Comparison of ENCODE assay signal across 1 cellular context in genomic region chr6:24504642-24505586, GRCh38.
TF ChIP-seq lines count a peak whose summit lies in the region.

No MANE protein-coding gene starts in this region.

TF ChIP-seq in HepG2, 621 proteins besides CTCF, POLR2A, EP300 and RAD21 (continued from another document and continues in another):
- TF ChIP-seq MLXIP (CRISPR knock-in tag; IDR thresholded peaks at IDR 0.05; ENCODE audit: borderline replicate concordance), result no peak
- TF ChIP-seq ELF3 (CRISPR knock-in tag; IDR thresholded peaks at IDR 0.05), result peak; percentile 94
- peak; percentile 76 for TF ChIP-seq ZBTB43 (CRISPR knock-in tag; conservative IDR thresholded peaks at IDR 0.05)
- TF ChIP-seq CBFB (CRISPR knock-in tag; IDR thresholded peaks at IDR 0.05), result no peak
- TF ChIP-seq ZZZ3 (CRISPR knock-in tag; IDR thresholded peaks at IDR 0.05; ENCODE audit: borderline replicate concordance), result no peak
- peak; percentile 43; the same call in 1 of the 2 replicates for TF ChIP-seq MIXL1 (CRISPR knock-in tag; IDR thresholded peaks at IDR 0.05)
- TF ChIP-seq ZNF800 (CRISPR knock-in tag; IDR thresholded peaks at IDR 0.05), result no peak
- peak; percentile 55; the same call in 1 of the 2 replicates for TF ChIP-seq TFAP4 (IDR thresholded peaks at IDR 0.05; ENCODE audit: borderline replicate concordance, low read depth)
- peak; percentile 84 for TF ChIP-seq KDM2A (CRISPR knock-in tag; IDR thresholded peaks at IDR 0.05; ENCODE audit: borderline replicate concordance, low read depth)
- TF ChIP-seq JUN (CRISPR knock-in tag; IDR thresholded peaks at IDR 0.05), result no peak
- TF ChIP-seq SOX6 (IDR thresholded peaks at IDR 0.05), result no peak
- peak; percentile 82 for TF ChIP-seq SOX6 (CRISPR knock-in tag; IDR thresholded peaks at IDR 0.05)
- TF ChIP-seq ZNF383 (CRISPR knock-in tag; IDR thresholded peaks at IDR 0.05; ENCODE audit: borderline replicate concordance), result no peak
- TF ChIP-seq ZNF292 (CRISPR knock-in tag; IDR thresholded peaks at IDR 0.05; ENCODE audit: borderline replicate concordance, low read depth), result peak; percentile 76; the same call in 1 of the 2 replicates
- no peak for TF ChIP-seq SP1 (IDR thresholded peaks at IDR 0.05)
- 0 out of 2 replicates have a peak, but pooled peaks have one; percentile 42 for TF ChIP-seq SP1 (CRISPR knock-in tag; IDR thresholded peaks at IDR 0.05)
- TF ChIP-seq SMAD9 (CRISPR knock-in tag; IDR thresholded peaks at IDR 0.05), result no peak
- no peak for TF ChIP-seq ZNF580 (CRISPR knock-in tag; IDR thresholded peaks at IDR 0.05; ENCODE audit: borderline replicate concordance, low read depth)
- TF ChIP-seq IRF9 (CRISPR knock-in tag; IDR thresholded peaks at IDR 0.05; ENCODE audit: borderline replicate concordance), result 0 out of 2 replicates have a peak, but pooled peaks have one; percentile 41
- TF ChIP-seq TMF1 (CRISPR knock-in tag; IDR thresholded peaks at IDR 0.05; ENCODE audit: low read depth), result no peak
- peak; percentile 85; the same call in 1 of the 2 replicates for TF ChIP-seq RELA (CRISPR knock-in tag; IDR thresholded peaks at IDR 0.05)
- no peak for TF ChIP-seq PBX2 (CRISPR knock-in tag; IDR thresholded peaks at IDR 0.05)
- peak; percentile 22; the same call in 1 of the 2 replicates for TF ChIP-seq TFDP2 (CRISPR knock-in tag; IDR thresholded peaks at IDR 0.05)
- TF ChIP-seq NFE2L2 (IDR thresholded peaks at IDR 0.05; ENCODE audit: low read length), result no peak
- peak; percentile 18; the same call in 1 of the 2 replicates for TF ChIP-seq ZFP37 (CRISPR knock-in tag; IDR thresholded peaks at IDR 0.05; ENCODE audit: borderline replicate concordance)
- TF ChIP-seq ZNF790 (CRISPR knock-in tag; IDR thresholded peaks at IDR 0.05; ENCODE audit: borderline replicate concordance), result peak; percentile 22; the same call in 1 of the 2 replicates
- TF ChIP-seq CSRNP1 (CRISPR knock-in tag; IDR thresholded peaks at IDR 0.05), result no peak; the same call in 1 of the 2 replicates
- TF ChIP-seq SATB2 (CRISPR knock-in tag; IDR thresholded peaks at IDR 0.05), result 0 out of 2 replicates have a peak, but pooled peaks have one; percentile 59
- 0 out of 2 replicates have a peak, but pooled peaks have one; percentile 72 for TF ChIP-seq STAT6 (CRISPR knock-in tag; IDR thresholded peaks at IDR 0.05; ENCODE audit: borderline replicate concordance)
- no peak for TF ChIP-seq TRIM22 (IDR thresholded peaks at IDR 0.05)
- TF ChIP-seq RXRA (CRISPR knock-in tag; IDR thresholded peaks at IDR 0.05), result peak; percentile 84
- TF ChIP-seq STAT5B (CRISPR knock-in tag; IDR thresholded peaks at IDR 0.05), result no peak
- no peak for TF ChIP-seq ZNF660 (CRISPR knock-in tag; IDR thresholded peaks at IDR 0.05; ENCODE audit: borderline replicate concordance, low read depth)
- TF ChIP-seq ZNF788 (CRISPR knock-in tag; IDR thresholded peaks at IDR 0.05; ENCODE audit: borderline replicate concordance), result peak; percentile 56; the same call in 1 of the 2 replicates
- TF ChIP-seq TFDP1 (CRISPR knock-in tag; IDR thresholded peaks at IDR 0.05; ENCODE audit: borderline replicate concordance), result peak; percentile 34; the same call in 1 of the 2 replicates
- 0 out of 4 replicates have a peak, but pooled peaks of 1 of the 2 experiments have one; percentile 56 for TF ChIP-seq KLF16 (CRISPR knock-in tag; IDR thresholded peaks at IDR 0.05)
- no peak for TF ChIP-seq ZNF775 (CRISPR knock-in tag; IDR thresholded peaks at IDR 0.05; ENCODE audit: borderline replicate concordance)
